Comparison of ENCODE assay signal across 11 cellular contexts in genomic region chr7:96452146-96452545, GRCh38.
"Had no signal": no experiment of that assay in that cellular context is flagged by ENCODE, and none has a peak within 500 bp of the region (broad histone marks: within the 10 kb centered on the region; RNA-seq: fewer than 3 reads in every experiment).

No MANE protein-coding gene starts in this region.

- FAIRE-seq: H1, H54 had no signal

- H3K9ac ChIP-seq: GM23248 had no signal

- H2AFZ ChIP-seq: GM23248, GM23338 had no signal

- H3K27ac Mint-ChIP-seq: GM23338, H9, HFFc6 had no signal

- H3K4me3 ChIP-seq: GM23248, GM23338, HAP-1 had no signal

- H3K4me3 Mint-ChIP-seq: GM23338, H9, HFFc6 had no signal

- H3K27ac ChIP-seq: GM23248 had no signal

- ATAC-seq: GM23338, HCT116 had no signal

- H3K9me3 ChIP-seq: HAP-1 had no signal

- DNase-seq: GM23248, GOT3, H7, H9, HCEC 1CT, HFFc6 had no signal

- H3K4me2 ChIP-seq: GM23338 had no signal

- H3K36me3 ChIP-seq: HAP-1 had no signal

- H3K9me3 Mint-ChIP-seq: GM23338, H9 had no signal
